ENCODE assay signal across 9 cellular contexts in the genomic region with DNA sequence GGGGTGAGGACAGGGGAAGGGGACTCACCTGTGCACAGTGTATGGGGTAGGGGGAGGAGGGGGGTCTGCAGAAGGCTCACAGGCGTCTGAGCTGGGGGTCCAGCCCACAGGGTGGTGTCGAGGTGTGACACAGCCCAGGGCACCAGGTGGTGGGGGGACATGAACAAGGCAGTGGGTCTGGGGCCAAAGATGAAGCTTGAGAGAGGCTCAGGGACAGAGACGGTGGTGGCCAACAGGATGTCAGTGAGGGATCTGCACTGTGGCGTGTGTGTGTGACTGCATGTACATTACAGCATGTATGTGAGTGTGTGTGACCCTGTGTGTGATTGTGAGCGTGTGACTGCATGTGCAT. TPM values are rescaled to one million over a fixed set of nuclear protein-coding genes. Genes with fewer than 3 reads are reported as not detected.
DNase-seq lines count a peak whose midpoint lies in the region; ATAC-seq and TF ChIP-seq lines count a peak whose summit lies in the region.
"Had no signal": no experiment of that assay in that cellular context is flagged by ENCODE, and none has a peak within 500 bp of the region (broad histone marks: within the 10 kb centered on the region; RNA-seq: fewer than 3 reads in every experiment).

No MANE protein-coding gene starts in this region.

- H3K36me3 ChIP-seq in left lung (peaks cover 0 to 7% of the 10 kb centered on the region in 2 donors), subcutaneous abdominal adipose tissue (ENCODE audit: control insufficient read depth in 5 of 5, insufficient read depth in 5 of 5, low read length in 5 of 5) (peaks cover 0 to 8% (median 5%) of the 10 kb centered on the region in 5 donors)

- peaks cover 4% of the 10 kb centered on the region for H3K36me3 Mint-ChIP-seq in activated CD4-positive, alpha-beta T cell treated with anti-CD3 and anti-CD28 coated beads, Interleukin-2, amount 10 ng/mL, durations not matched to agents 24 days and 14 days (ENCODE audit: low read depth)

- no peak for TF ChIP-seq CTCF in left lung (IDR thresholded peaks at IDR 0.05)

- DNase-seq in activated CD4-positive, alpha-beta T cell treated with anti-CD3 and anti-CD28 coated beads, Interleukin-2, amount 10 ng/mL, durations not matched to agents 24 days and 14 days = no peak
- no peak for DNase-seq in activated CD4-positive, alpha-beta T cell treated with anti-CD3 and anti-CD28 coated beads for 48 hours
- DNase-seq in left lung (no peak), GM19240 (ENCODE audit: insufficient read length, low spot score) (no peak)

- peaks cover 4% of the 10 kb centered on the region for H3K9me3 Mint-ChIP-seq in activated CD4-positive, alpha-beta T cell treated with anti-CD3 and anti-CD28 coated beads, Interleukin-2, amount 10 ng/mL, durations not matched to agents 24 days and 14 days

- no peak overlapping the region for H3K27ac Mint-ChIP-seq in activated CD4-positive, alpha-beta T cell treated with anti-CD3 and anti-CD28 coated beads, Interleukin-2, amount 10 ng/mL, durations not matched to agents 24 days and 14 days

- H3K9me3 ChIP-seq in left lung (peaks cover 0 to 9% of the 10 kb centered on the region in 2 donors), subcutaneous abdominal adipose tissue (ENCODE audit: control insufficient read depth in 5 of 5, low read length in 5 of 5) (peaks cover 0 to 9% (median 6%) of the 10 kb centered on the region in 5 donors)

- H3K4me3 Mint-ChIP-seq in activated CD4-positive, alpha-beta T cell treated with anti-CD3 and anti-CD28 coated beads, Interleukin-2, amount 10 ng/mL, durations not matched to agents 24 days and 14 days = peak overlapping the region; percentile 35

- ATAC-seq in left lung (no peak), HG03457 (IDR thresholded peaks at IDR 0.05; ENCODE audit: unreplicated experiment) (no peak), HG03159 (IDR thresholded peaks at IDR 0.05; ENCODE audit: unreplicated experiment) (no peak)

- peaks cover 15% of the 10 kb centered on the region for H3K4me1 Mint-ChIP-seq in activated CD4-positive, alpha-beta T cell treated with anti-CD3 and anti-CD28 coated beads, Interleukin-2, amount 10 ng/mL, durations not matched to agents 24 days and 14 days

- H3K27me3 ChIP-seq in left lung (peaks cover 0 to 30% of the 10 kb centered on the region in 2 donors), subcutaneous abdominal adipose tissue (ENCODE audit: control insufficient read depth in 5 of 5, insufficient read depth in 4 of 5, low read length in 5 of 5) (no peaks in the 10 kb centered on the region)

- intact Hi-C loops in activated CD4-positive, alpha-beta T cell treated with anti-CD3 and anti-CD28 coated beads, Interleukin-2, amount 10 ng/mL, durations not matched to agents 24 days and 14 days (cut with micrococcal nuclease) = no loop called here
- intact Hi-C loops in left lung (cut with DNase I) = no loop called here

- peak overlapping the region; percentile 27 for H3K27ac ChIP-seq in angular gyrus (ENCODE audit: low read depth, low read length)
- peak overlapping the region; percentile 51 to 76 for H3K27ac ChIP-seq in left lung
- H3K27ac ChIP-seq in subcutaneous abdominal adipose tissue (ENCODE audit: low read depth, low read length) = peak overlapping the region; percentile 89

- H3K27me3 Mint-ChIP-seq in activated CD4-positive, alpha-beta T cell treated with anti-CD3 and anti-CD28 coated beads, Interleukin-2, amount 10 ng/mL, durations not matched to agents 24 days and 14 days = peaks cover 18% of the 10 kb centered on the region

- H3K9ac ChIP-seq in subcutaneous abdominal adipose tissue (ENCODE audit: low read length in 5 of 5) = peak overlapping the region; percentile 68 to 96 (median 85)

- H3K4me3 ChIP-seq in left lung (peak overlapping the region; percentile 46 to 47), subcutaneous abdominal adipose tissue (ENCODE audit: low read depth in 1 of 5, low read length in 5 of 5) (peak overlapping the region; percentile 80 to 98 (median 88))

- peaks cover 0 to 18% of the 10 kb centered on the region in 2 donors for H3K4me1 ChIP-seq in left lung
- H3K4me1 ChIP-seq in subcutaneous abdominal adipose tissue (ENCODE audit: control insufficient read depth in 5 of 5, insufficient read depth in 5 of 5, low read length in 5 of 5) = peaks cover 6 to 46% (median 42%) of the 10 kb centered on the region in 5 donors

RNA-seq across cellular contexts. Expression of a gene that starts 1.7 kb away (rescaled TPM):
- 2.4 and 2.5 TPM in 2 replicates for total RNA-seq in activated CD4-positive, alpha-beta T cell treated with anti-CD3 and anti-CD28 coated beads, Interleukin-2, amount 10 ng/mL, durations not matched to agents 24 days and 14 days
- total RNA-seq in left lung = 10 to 100 TPM; 18.5 to 23.9 TPM

RNA-seq across cellular contexts. Expression of a gene that starts 21.6 kb away (rescaled TPM):
- not detected in 2 replicates for total RNA-seq in activated CD4-positive, alpha-beta T cell treated with anti-CD3 and anti-CD28 coated beads, Interleukin-2, amount 10 ng/mL, durations not matched to agents 24 days and 14 days
- not detected for total RNA-seq in left lung
- total RNA-seq: epithelial cell of proximal tubule had no signal

RNA-seq across cellular contexts. Expression of a gene that starts 31.6 kb away (rescaled TPM):
- total RNA-seq in activated CD4-positive, alpha-beta T cell treated with anti-CD3 and anti-CD28 coated beads, Interleukin-2, amount 10 ng/mL, durations not matched to agents 24 days and 14 days = 33.0 and 37.9 TPM in 2 replicates
- 100 to 1,000 TPM in 1 of 2 donors, 10 to 100 TPM in 1; 42.6 to 161 TPM for total RNA-seq in left lung

Comparison
In these comparisons a context has a peak if more than half of its experiments do, and no peak if none do; other contexts are left out.
1. H3K27ac ChIP-seq: peak in every context shown above with its lines; median percentile 89 in subcutaneous abdominal adipose tissue; 64 in left lung; 27 in angular gyrus.